16 cellular contexts compared by ENCODE assay signal in genomic region chr16:8760021-8760420, GRCh38. TPM values are rescaled to one million over a fixed set of nuclear protein-coding genes. Genes with fewer than 3 reads are reported as not detected.
A peak's percentile ranks its signal among the peaks of the same experiment; 100 is the strongest.
DNase-seq lines count a peak whose midpoint lies in the region; ATAC-seq and TF ChIP-seq lines count a peak whose summit lies in the region.
"Had no signal": no experiment of that assay in that cellular context is flagged by ENCODE, and none has a peak within 500 bp of the region (broad histone marks: within the 10 kb centered on the region; RNA-seq: fewer than 3 reads in every experiment).

No MANE protein-coding gene starts in this region.

- TF ChIP-seq CTCF in NB4 (IDR thresholded peaks at IDR 0.05; ENCODE audit: low read depth, low read length) (no peak), endodermal cell (conservative IDR thresholded peaks at IDR 0.05) (no peak), neural crest cell (conservative IDR thresholded peaks at IDR 0.05) (no peak), adrenal gland (IDR thresholded peaks at IDR 0.05) (no peak)

- H3K79me2 ChIP-seq in GM23248 (ENCODE audit: insufficient read depth), result no peaks in the 10 kb centered on the region

- H4K20me1 ChIP-seq in GM23248 (ENCODE audit: insufficient read depth), result no peaks in the 10 kb centered on the region

- H3K4me2 ChIP-seq in GM23248 (ENCODE audit: unreplicated experiment), result no peak overlapping the region

- H3K27ac ChIP-seq in GM23248 (no peak overlapping the region), endodermal cell (ENCODE audit: low read depth, low read length) (no peak overlapping the region), adrenal gland (no peak overlapping the region)

- H3F3A ChIP-seq in GM23248 (ENCODE audit: insufficient read depth), result no peaks in the 10 kb centered on the region

- H3K9me3 ChIP-seq in GM23248 (ENCODE audit: low read depth) (no peaks in the 10 kb centered on the region), endodermal cell (ENCODE audit: control insufficient read depth, low read length) (no peaks in the 10 kb centered on the region), adrenal gland (replicated peaks in 1 of 3) (no peaks in the 10 kb centered on the region)

- no peak overlapping the region for H3K4me3 ChIP-seq in GM23248
- H3K4me3 ChIP-seq in NB4 (ENCODE audit: low read depth, low read length), result no peak overlapping the region
- no peak overlapping the region for H3K4me3 ChIP-seq in endodermal cell (ENCODE audit: low read length)
- H3K4me3 ChIP-seq in adrenal gland, result no peak overlapping the region
- H3K4me3 ChIP-seq: GM12878 had no signal

- H3K9ac ChIP-seq in GM23248 (no peak overlapping the region), endodermal cell (ENCODE audit: extremely low read depth, low read length, poor library complexity, severe bottlenecking) (no peak overlapping the region)

- H3K9me3 Mint-ChIP-seq in endodermal cell (no peaks in the 10 kb centered on the region), neural crest cell (no peaks in the 10 kb centered on the region)
- H3K9me3 Mint-ChIP-seq: CD4-positive, alpha-beta T cell; H9 had no signal

- TF ChIP-seq POLR2A in NB4 (IDR thresholded peaks at IDR 0.05; ENCODE audit: extremely low read depth, insufficient read length), result no peak
- TF ChIP-seq POLR2A in adrenal gland (IDR thresholded peaks at IDR 0.05), result no peak

- in situ Hi-C loops in GM23248 (cut with MboI), result no loop called here

- H2AFZ ChIP-seq in GM23248, result 0 out of 2 replicates have a peak overlapping the region, but pooled peaks have one; percentile 38

- H3K4me1 Mint-ChIP-seq in endodermal cell (peaks cover 9% of the 10 kb centered on the region), neural crest cell (peaks cover 12% of the 10 kb centered on the region)
- H3K4me1 Mint-ChIP-seq: B cell had no signal

- ATAC-seq in left ventricle myocardium superior, result no peak
- ATAC-seq: GM12878 had no signal

- H3K36me3 Mint-ChIP-seq in endodermal cell (ENCODE audit: low read depth) (peaks cover 4% of the 10 kb centered on the region), neural crest cell (ENCODE audit: low read depth) (peaks cover 3% of the 10 kb centered on the region)

- no peaks in the 10 kb centered on the region for H3K36me3 ChIP-seq in GM23248 (ENCODE audit: low read depth)
- no peaks in the 10 kb centered on the region for H3K36me3 ChIP-seq in endodermal cell (ENCODE audit: control insufficient read depth, insufficient read depth, low read length)
- no peaks in the 10 kb centered on the region for H3K36me3 ChIP-seq in adrenal gland (replicated peaks in 1 of 2)

- WGBS in GM23248 (ENCODE audit: low coverage in 1 of 2, low lambda C conversion rate in 2 of 2, missing lambda C conversion rate in 2 of 2), 2 experiments, result 13 to 16% methylated on average over 10 of the region's 10 CpGs
- WGBS in endodermal cell (ENCODE audit: insufficient coverage in 1 of 2, insufficient read length in 1 of 2), 2 experiments, result 95 to 96% methylated on average over 6 to 10 of the region's 10 CpGs
- 87 to 93% (median 89%) methylated on average over 10 of the region's 10 CpGs for WGBS in adrenal gland, 4 donors

- DNase-seq in GM23248, result peak; percentile 15
- DNase-seq in NB4 (ENCODE audit: low read depth), result peak; percentile 37
- DNase-seq in endodermal cell, result peak; percentile 23
- no peak for DNase-seq in neural crest cell (ENCODE audit: low read depth, low spot score)
- no peak for DNase-seq in left ventricle myocardium superior
- no peak for DNase-seq in NAMALWA (ENCODE audit: low spot score)
- DNase-seq in adrenal gland, result no peak
- DNase-seq: ACHN; C1 segment of cervical spinal cord; Calu3; CD4-positive, alpha-beta T cell; DMS79; GOT3; H9 had no signal

- H3K27me3 Mint-ChIP-seq in endodermal cell (ENCODE audit: insufficient read depth) (no peaks in the 10 kb centered on the region), neural crest cell (ENCODE audit: low read depth) (no peaks in the 10 kb centered on the region)
- H3K27me3 Mint-ChIP-seq: B cell; CD4-positive, alpha-beta T cell had no signal

- H3K4me1 ChIP-seq in GM23248 (ENCODE audit: insufficient read depth) (no peaks in the 10 kb centered on the region), endodermal cell (ENCODE audit: control insufficient read depth, insufficient read depth, low read length) (peaks cover 2% of the 10 kb centered on the region), adrenal gland (replicated peaks in 1 of 2) (no peaks in the 10 kb centered on the region)

- H3K4me3 Mint-ChIP-seq in endodermal cell (no peak overlapping the region), neural crest cell (no peak overlapping the region)
- H3K4me3 Mint-ChIP-seq: B cell; CD4-positive, alpha-beta T cell; H9 had no signal

- H3K9me2 ChIP-seq in GM23248 (ENCODE audit: insufficient read depth), result no peaks in the 10 kb centered on the region

- intact Hi-C loops in left ventricle myocardium superior (cut with micrococcal nuclease) (no loop called here), adrenal gland (cut with DNase I) (no loop called here)

- H3K27ac Mint-ChIP-seq in endodermal cell (no peak overlapping the region), neural crest cell (ENCODE audit: unreplicated experiment) (peak overlapping the region; percentile 75)
- H3K27ac Mint-ChIP-seq: B cell; CD4-positive, alpha-beta T cell had no signal

- no peaks in the 10 kb centered on the region for H3K27me3 ChIP-seq in GM23248 (replicated peaks; ENCODE audit: insufficient read depth)
- H3K27me3 ChIP-seq in endodermal cell (ENCODE audit: control insufficient read depth, insufficient read depth, low read length, poor library complexity, severe bottlenecking), result no peaks in the 10 kb centered on the region
- no peaks in the 10 kb centered on the region for H3K27me3 ChIP-seq in adrenal gland

RNA-seq across cellular contexts. Expression of gene TMEM186, which starts 37.4 kb away (rescaled TPM):
- 2.0 and 4.9 TPM in 2 replicates for total RNA-seq in GM23248 (2014; rRNA removed; shearing (Covaris generic))
- polyA plus RNA-seq in GM23248 (2016; fragmentation: Nextera tagmentation; extraction: Ambion mirVana) (10.8 and 12.1 TPM in 2 replicates), adrenal gland (10 to 100 TPM in 1 of 3 donors, 1 to 10 TPM in 2; 8.7 to 15.4 (median 9.3) TPM)
- total RNA-seq in endodermal cell (10 to 100 TPM; 10.9 to 14.0 TPM), neural crest cell (11.1 and 11.8 TPM in 2 replicates), left ventricle myocardium superior (13.0 TPM), adrenal gland (10 to 100 TPM in 5 of 8 donors, 1 to 10 TPM in 3; 7.9 to 14.6 (median 13.4) TPM)
- 9.9 TPM for polyA plus RNA-seq in endodermal cell (2013, experiment 1 of 2)
- polyA plus RNA-seq in endodermal cell (2013, experiment 2 of 2), result 7.7 TPM

RNA-seq across cellular contexts. Expression of gene PMM2, which starts 37.6 kb away (rescaled TPM):
- 39.6 and 61.6 TPM in 2 replicates for total RNA-seq in GM23248 (2014; rRNA removed; shearing (Covaris generic))
- polyA plus RNA-seq in GM23248 (2016; fragmentation: Nextera tagmentation; extraction: Ambion mirVana) (45.7 and 46.4 TPM in 2 replicates), adrenal gland (10 to 100 TPM; 12.3 to 81.1 (median 29.6) TPM)
- total RNA-seq in endodermal cell (10 to 100 TPM; 47.6 to 48.2 TPM), neural crest cell (20.8 and 21.5 TPM in 2 replicates), left ventricle myocardium superior (15.3 TPM), adrenal gland (10 to 100 TPM in 7 of 8 donors, 1 to 10 TPM in 1; 7.4 to 69.9 (median 22.9) TPM)
- polyA plus RNA-seq in endodermal cell (2013, experiment 1 of 2), result 18.2 TPM
- polyA plus RNA-seq in endodermal cell (2013, experiment 2 of 2), result 19.4 TPM

Comparison
In these comparisons a context has a peak if more than half of its experiments do, and no peak if none do; other contexts are left out.
1. DNase-seq: peak in GM23248 (single experiment), NB4 (single experiment) and endodermal cell (single experiment); none in neural crest cell (single experiment), left ventricle myocardium superior (single experiment), NAMALWA (single experiment) and adrenal gland (0 of 7).